ENCODE assay signal across 10 cellular contexts in the genomic region with DNA sequence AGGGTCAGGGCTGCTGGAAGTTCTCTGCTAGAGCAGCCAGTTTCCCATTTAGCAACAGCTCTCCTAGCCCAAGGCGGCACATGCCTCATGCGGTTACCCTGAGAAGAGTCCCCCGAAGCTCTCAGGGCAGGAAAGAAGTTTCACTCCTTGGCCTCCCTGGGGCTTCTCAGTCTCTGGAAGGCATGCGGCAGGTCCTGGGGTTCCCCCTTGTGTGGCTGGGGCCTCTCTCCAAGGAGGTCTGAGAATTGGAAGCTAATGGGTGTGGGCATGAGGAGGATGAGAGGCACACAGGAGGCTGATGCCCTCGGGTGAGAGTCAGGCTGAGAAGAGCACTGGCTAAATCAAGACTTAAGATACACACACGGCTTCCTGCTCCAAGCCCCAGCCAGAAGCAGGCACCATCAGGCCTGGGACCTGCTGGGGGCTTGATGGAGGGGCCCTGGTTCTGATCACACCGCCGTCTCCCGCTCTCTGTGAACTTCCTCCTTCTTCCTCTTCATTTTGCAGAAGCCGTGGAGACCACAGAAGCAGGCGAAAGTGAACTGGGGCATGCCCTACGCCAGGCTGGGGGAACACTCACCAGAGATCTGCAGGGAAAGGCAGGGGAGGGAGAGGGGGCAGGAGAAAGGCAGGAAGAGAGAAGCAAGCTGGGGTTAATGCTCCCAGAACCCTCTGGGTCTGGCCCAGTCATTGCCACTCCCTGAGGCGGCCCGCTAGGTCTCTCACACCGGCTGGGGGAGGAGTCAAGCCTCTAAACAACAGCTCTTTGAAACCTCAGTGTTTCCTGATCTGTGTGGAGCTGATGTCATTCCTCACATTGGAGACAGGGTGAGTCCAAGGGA. TPM values are rescaled to one million over a fixed set of nuclear protein-coding genes. Genes with fewer than 3 reads are reported as not detected.
DNase-seq lines count a peak whose midpoint lies in the region; ATAC-seq and TF ChIP-seq lines count a peak whose summit lies in the region.
"Had no signal": no experiment of that assay in that cellular context is flagged by ENCODE, and none has a peak within 500 bp of the region (broad histone marks: within the 10 kb centered on the region; RNA-seq: fewer than 3 reads in every experiment).

No MANE protein-coding gene starts in this region.

- H3K27me3 ChIP-seq in right cardiac atrium (ENCODE audit: control insufficient read depth, insufficient read depth) = no peaks in the 10 kb centered on the region
- peaks cover 0 to 30% (median 0%) of the 10 kb centered on the region in 7 donors for H3K27me3 ChIP-seq in spleen (replicated peaks in 1 of 7)

- no peak overlapping the region for H3K4me3 Mint-ChIP-seq in glutamatergic neuron (ENCODE audit: unreplicated experiment)

- no peaks in the 10 kb centered on the region for H3K36me3 Mint-ChIP-seq in glutamatergic neuron (ENCODE audit: unreplicated experiment)

- intact Hi-C loops in right cardiac atrium (cut with DNase I) (no loop called here), spleen (cut with DNase I; ENCODE audit: low total_unique reads) (no loop called here)

- H3K4me3 ChIP-seq in right cardiac atrium (ENCODE audit: low read length) = no peak overlapping the region
- H3K4me3 ChIP-seq in spleen = peak overlapping the region in 5 of 8 donors; percentile 2 to 58 (median 16)

- WGBS in right cardiac atrium = 50% methylated on average over 15 of the region's 15 CpGs
- 21 to 36% (median 31%) methylated on average over 12 to 15 of the region's 15 CpGs for WGBS in spleen, 5 donors

- peaks cover 4% of the 10 kb centered on the region for H3K27me3 Mint-ChIP-seq in glutamatergic neuron (ENCODE audit: unreplicated experiment)

- peaks cover 29% of the 10 kb centered on the region for H3K4me1 Mint-ChIP-seq in glutamatergic neuron (ENCODE audit: low read depth, unreplicated experiment)

- H3K9me3 Mint-ChIP-seq in glutamatergic neuron (ENCODE audit: unreplicated experiment) = peaks cover 3% of the 10 kb centered on the region

- DNase-seq in NK-92 treated with Interleukin-12 subunit alpha and Interleukin-12 subunit beta, amount 100 ng/mL, for 24 hours (lab: John Stamatoyannopoulos, UW) = peak; percentile 34
- DNase-seq in NK-92 (lab: John Stamatoyannopoulos, UW; ENCODE audit: unreplicated experiment) (no peak), HT-29 (ENCODE audit: low spot score) (peak; percentile 97), SIG-M5 (lab: John Stamatoyannopoulos, UW) (peak; percentile 48), activated gamma-delta T cell treated with Interleukin-2 at 50 U/mL for 16 hours (peak; percentile 72), right cardiac atrium (peak; percentile 71 to 81 (median 80)), spleen (peak; percentile 86), glutamatergic neuron (no peak)

- H3K9me3 ChIP-seq in right cardiac atrium (ENCODE audit: control insufficient read depth, low read length) (no peaks in the 10 kb centered on the region), spleen (no peaks in the 10 kb centered on the region)

- TF ChIP-seq POLR2A in spleen (IDR thresholded peaks at IDR 0.05) = no peak

- TF ChIP-seq CTCF in spleen (IDR thresholded peaks at IDR 0.05 in 8 of 11, conservative IDR thresholded peaks at IDR 0.05 in 3 of 11) = no peak
- no peak for TF ChIP-seq CTCF in glutamatergic neuron (IDR thresholded peaks at IDR 0.05; ENCODE audit: partially characterized antibody, unreplicated experiment)

- H3K27ac Mint-ChIP-seq in glutamatergic neuron (ENCODE audit: unreplicated experiment) = no peak overlapping the region

- peak; percentile 63 to 68 for ATAC-seq in right cardiac atrium

- no peaks in the 10 kb centered on the region for H3K36me3 ChIP-seq in spleen

- H3K27ac ChIP-seq in right cardiac atrium (ENCODE audit: low read length) (no peak overlapping the region), spleen (peak overlapping the region; percentile 5 to 86 (median 62))

- peaks cover 22% of the 10 kb centered on the region for H3K4me1 ChIP-seq in right cardiac atrium (ENCODE audit: control insufficient read depth, insufficient read depth, low read length)
- peaks cover 8 to 66% (median 42%) of the 10 kb centered on the region in 6 donors for H3K4me1 ChIP-seq in spleen

RNA-seq across cellular contexts. Expression of gene BLACAT1, which starts 15.1 kb away (rescaled TPM):
- total RNA-seq in HT-29 (2014; rRNA removed; shearing (Covaris generic)) = 1.8 and 1.9 TPM in 2 replicates
- under 1 TPM in 1 of 4 donors, not detected in 3; 0.09 TPM for total RNA-seq in right cardiac atrium
- polyA plus RNA-seq in right cardiac atrium = 0.07 TPM
- total RNA-seq in spleen = under 1 TPM in 5 of 7 donors, not detected in 2; 0.19 to 0.51 (median 0.24) TPM
- polyA plus RNA-seq in spleen = under 1 TPM in 1 of 3 donors, not detected in 2; 0.02 TPM
- total RNA-seq in glutamatergic neuron (ENCODE audit: unreplicated experiment) = 1.1 TPM
- total RNA-seq: glomerular endothelial cell had no signal

RNA-seq across cellular contexts. Expression of gene LEMD1, which starts 18.8 kb away (rescaled TPM):
- total RNA-seq in HT-29 (2014; rRNA removed; shearing (Covaris generic)) = 3.8 and 7.1 TPM in 2 replicates
- not detected for total RNA-seq in right cardiac atrium
- polyA plus RNA-seq in right cardiac atrium = not detected
- total RNA-seq in spleen = not detected
- polyA plus RNA-seq in spleen = not detected
- 2.0 TPM for total RNA-seq in glutamatergic neuron (ENCODE audit: unreplicated experiment)
- total RNA-seq: glomerular endothelial cell had no signal
- polyA plus RNA-seq: BJ had no signal

Comparison
In these comparisons a context has a peak if more than half of its experiments do, and no peak if none do; other contexts are left out.
1. DNase-seq: peak in NK-92 treated with Interleukin-12 subunit alpha and Interleukin-12 subunit beta, amount 100 ng/mL, for 24 hours (single experiment), HT-29 (single experiment), SIG-M5 (single experiment), activated gamma-delta T cell treated with Interleukin-2 at 50 U/mL for 16 hours (single experiment), right cardiac atrium (3 of 3) and spleen (single experiment); none in NK-92 (single experiment) and glutamatergic neuron (single experiment).